Comparison of ENCODE assay signal across 10 cellular contexts in the genomic region with DNA sequence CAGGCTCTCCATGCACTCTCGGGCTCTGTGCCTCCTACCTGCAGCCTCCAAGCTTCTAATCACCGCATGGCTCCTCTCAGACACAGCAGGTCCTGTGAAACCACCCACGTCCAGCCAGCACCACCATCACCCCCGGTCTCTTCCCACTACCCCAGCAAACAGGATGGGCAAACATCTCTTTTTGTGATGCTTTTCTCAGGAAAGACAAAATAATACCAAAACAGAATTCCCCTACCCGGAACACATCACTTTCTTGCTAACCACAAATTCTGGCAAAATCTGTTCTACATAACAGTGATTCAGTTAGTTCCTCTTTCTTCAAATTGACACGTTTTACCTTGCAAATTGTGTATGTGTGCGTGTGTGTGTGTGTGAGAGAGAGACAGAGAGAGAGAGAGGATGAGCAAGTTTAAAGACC. TPM values are rescaled to one million over a fixed set of nuclear protein-coding genes. Genes with fewer than 3 reads are reported as not detected.
DNase-seq lines count a peak whose midpoint lies in the region; ATAC-seq lines count a peak whose summit lies in the region.
"Had no signal": no experiment of that assay in that cellular context is flagged by ENCODE, and none has a peak within 500 bp of the region (broad histone marks: within the 10 kb centered on the region; RNA-seq: fewer than 3 reads in every experiment).

No MANE protein-coding gene starts in this region.

- H3K9me3 ChIP-seq in T-helper 17 cell (ENCODE audit: control insufficient read depth, low read length, poor library complexity, severe bottlenecking), result no peaks in the 10 kb centered on the region

- ATAC-seq in GM19324 (IDR thresholded peaks at IDR 0.05; ENCODE audit: low FRiP score, unreplicated experiment) (peak; percentile 52), HG03095 (IDR thresholded peaks at IDR 0.05; ENCODE audit: unreplicated experiment) (peak; percentile 53), T-helper 17 cell (peak; percentile 45)

- no peak overlapping the region for H3K4me3 Mint-ChIP-seq in T-helper 17 cell
- H3K4me3 Mint-ChIP-seq: activated T-cell treated with anti-CD3 and anti-CD28 coated beads, Interleukin-2, amount 50 U/mL, for 24 hours had no signal

- no peak overlapping the region for H3K27ac Mint-ChIP-seq in T-helper 17 cell
- H3K27ac Mint-ChIP-seq: activated T-cell treated with anti-CD3 and anti-CD28 coated beads, Interleukin-2, amount 50 U/mL, for 24 hours had no signal

- H3K36me3 Mint-ChIP-seq in T-helper 17 cell (ENCODE audit: low read depth), result peaks cover 2% of the 10 kb centered on the region

- peak overlapping the region; percentile 12; the same call in 1 of the 2 replicates for H3K4me3 ChIP-seq in GM08714 (ENCODE audit: low read length)

- peaks cover 10% of the 10 kb centered on the region for H3K4me1 Mint-ChIP-seq in T-helper 17 cell

- DNase-seq in T-helper 17 cell, result no peak
- no peak for DNase-seq in HCEC 1CT
- no peak for DNase-seq in NCI-H446 (lab: John Stamatoyannopoulos, UW)
- no peak for DNase-seq in stimulated activated CD4-positive, alpha-beta T cell treated with anti-CD3 and anti-CD28 coated beads, Interleukin-4, amount 100 ng/mL, for 4 hours
- DNase-seq in activated effector memory CD4-positive, alpha-beta T cell treated with anti-CD3 and anti-CD28 coated beads, Interleukin-2, amount 50 U/mL, for 16 hours, result no peak
- DNase-seq: activated T-cell treated with anti-CD3 and anti-CD28 coated beads, Interleukin-2, amount 50 U/mL, for 24 hours; NCI-H1092 treated with DMSO at 0.1 percent for 48 hours had no signal

- no peaks in the 10 kb centered on the region for H3K27me3 Mint-ChIP-seq in T-helper 17 cell
- H3K27me3 Mint-ChIP-seq: activated T-cell treated with anti-CD3 and anti-CD28 coated beads, Interleukin-2, amount 50 U/mL, for 24 hours had no signal

RNA-seq across cellular contexts. Expression of a gene that starts 6.5 kb away (rescaled TPM):
- total RNA-seq in T-helper 17 cell, result 1 to 10 TPM; 8.6 to 9.3 TPM

RNA-seq across cellular contexts. Expression of a gene that starts 46.9 kb away (rescaled TPM):
- total RNA-seq in T-helper 17 cell, result 100 to 1,000 TPM; 139 to 176 TPM
